1 cellular context compared by ENCODE assay signal in the genomic region with DNA sequence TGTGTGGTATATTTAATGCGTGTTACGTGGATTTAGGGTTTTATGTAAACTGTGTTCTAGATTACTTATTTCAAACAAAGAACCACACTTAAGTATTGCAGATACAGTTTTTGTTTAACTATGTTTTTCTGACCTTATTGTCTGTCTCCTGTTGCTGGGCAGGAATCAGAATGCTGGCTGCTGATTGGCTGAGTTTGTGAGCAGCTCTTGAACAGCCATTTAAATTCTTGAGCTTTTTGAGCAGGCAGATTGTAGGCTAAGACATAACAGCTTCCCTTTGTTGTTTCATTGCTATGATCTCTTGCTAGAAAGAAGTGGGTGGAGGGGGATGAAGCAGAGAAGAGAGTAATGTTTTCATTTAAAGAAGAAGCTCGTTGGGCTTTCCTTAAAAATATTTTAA.
TF ChIP-seq lines count a peak whose summit lies in the region.

No MANE protein-coding gene starts in this region.

TF ChIP-seq in endothelial cell of umbilical vein, 7 proteins besides CTCF, POLR2A, EP300 and RAD21:
- TF ChIP-seq MAX (IDR thresholded peaks at IDR 0.05; ENCODE audit: insufficient read depth, insufficient read length) (no peak), EZH2 (IDR thresholded peaks at IDR 0.05; ENCODE audit: borderline replicate concordance, low read depth, low read length, severe bottlenecking) (no peak)
